2 cellular contexts compared by ENCODE assay signal in the genomic region with DNA sequence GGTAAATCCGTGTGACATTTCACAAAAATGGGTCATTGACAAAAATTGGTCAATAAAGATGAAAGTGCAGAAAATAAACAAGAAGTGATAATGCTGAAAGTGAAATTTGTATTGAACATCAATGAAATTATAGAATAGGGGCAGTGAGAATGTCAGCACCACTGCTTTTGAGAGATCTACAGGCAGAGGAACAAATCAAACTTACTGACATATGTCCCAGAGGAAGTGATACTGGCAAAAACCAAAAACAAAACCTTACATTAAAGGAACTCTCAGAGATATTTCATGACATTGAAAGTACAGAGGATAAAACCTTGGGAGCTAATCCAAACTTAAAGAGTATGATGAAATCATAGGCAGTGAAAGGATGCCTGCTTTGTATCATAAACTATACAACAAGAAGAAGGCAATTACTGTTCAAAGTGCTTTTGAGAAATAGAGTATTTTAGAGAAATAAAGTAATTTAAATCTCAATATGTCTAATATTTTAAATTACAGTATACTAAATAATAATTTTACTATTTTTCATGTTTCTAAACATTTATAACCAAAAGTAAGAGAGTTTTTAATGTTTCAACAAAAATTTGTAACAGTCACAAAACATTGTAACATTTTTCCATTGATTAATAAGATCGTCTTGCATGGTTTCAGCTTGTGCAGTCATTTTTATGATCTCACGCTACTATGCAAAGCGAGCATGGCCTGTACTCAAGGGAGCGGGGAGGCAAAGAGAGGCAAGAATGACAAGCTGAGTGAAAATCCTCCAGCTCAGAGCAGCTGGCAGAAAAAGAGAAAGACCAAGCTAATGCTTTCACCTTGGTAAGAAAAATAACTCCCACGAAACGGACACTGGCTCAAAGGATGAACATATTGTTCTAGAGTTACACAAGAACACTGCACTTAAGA.
TF ChIP-seq lines count a peak whose summit lies in the region.

No MANE protein-coding gene starts in this region.

TF ChIP-seq in GM12891, 5 proteins besides CTCF, POLR2A, EP300 and RAD21:
- TF ChIP-seq SPI1 (IDR thresholded peaks at IDR 0.05; ENCODE audit: low read depth, low read length) = peak; percentile 91
- TF ChIP-seq POU2F2 (IDR thresholded peaks at IDR 0.05; ENCODE audit: low read depth, low read length) = 0 out of 2 replicates have a peak, but pooled peaks have one; percentile 21
- no peak for TF ChIP-seq PAX5 (IDR thresholded peaks at IDR 0.05; ENCODE audit: insufficient read depth, low read length, severe bottlenecking)
TF ChIP-seq in GM12891: peak in this region for 2.

TF ChIP-seq in neural cell, 6 proteins besides CTCF, POLR2A, EP300 and RAD21:
- TF ChIP-seq EZH2 (IDR thresholded peaks at IDR 0.05; ENCODE audit: borderline replicate concordance, insufficient read depth, low read length, poor library complexity, severe bottlenecking) = no peak
- TF ChIP-seq SMC3 (conservative IDR thresholded peaks at IDR 0.05; ENCODE audit: poor library complexity) = no peak
- TF ChIP-seq, protein P1, sequence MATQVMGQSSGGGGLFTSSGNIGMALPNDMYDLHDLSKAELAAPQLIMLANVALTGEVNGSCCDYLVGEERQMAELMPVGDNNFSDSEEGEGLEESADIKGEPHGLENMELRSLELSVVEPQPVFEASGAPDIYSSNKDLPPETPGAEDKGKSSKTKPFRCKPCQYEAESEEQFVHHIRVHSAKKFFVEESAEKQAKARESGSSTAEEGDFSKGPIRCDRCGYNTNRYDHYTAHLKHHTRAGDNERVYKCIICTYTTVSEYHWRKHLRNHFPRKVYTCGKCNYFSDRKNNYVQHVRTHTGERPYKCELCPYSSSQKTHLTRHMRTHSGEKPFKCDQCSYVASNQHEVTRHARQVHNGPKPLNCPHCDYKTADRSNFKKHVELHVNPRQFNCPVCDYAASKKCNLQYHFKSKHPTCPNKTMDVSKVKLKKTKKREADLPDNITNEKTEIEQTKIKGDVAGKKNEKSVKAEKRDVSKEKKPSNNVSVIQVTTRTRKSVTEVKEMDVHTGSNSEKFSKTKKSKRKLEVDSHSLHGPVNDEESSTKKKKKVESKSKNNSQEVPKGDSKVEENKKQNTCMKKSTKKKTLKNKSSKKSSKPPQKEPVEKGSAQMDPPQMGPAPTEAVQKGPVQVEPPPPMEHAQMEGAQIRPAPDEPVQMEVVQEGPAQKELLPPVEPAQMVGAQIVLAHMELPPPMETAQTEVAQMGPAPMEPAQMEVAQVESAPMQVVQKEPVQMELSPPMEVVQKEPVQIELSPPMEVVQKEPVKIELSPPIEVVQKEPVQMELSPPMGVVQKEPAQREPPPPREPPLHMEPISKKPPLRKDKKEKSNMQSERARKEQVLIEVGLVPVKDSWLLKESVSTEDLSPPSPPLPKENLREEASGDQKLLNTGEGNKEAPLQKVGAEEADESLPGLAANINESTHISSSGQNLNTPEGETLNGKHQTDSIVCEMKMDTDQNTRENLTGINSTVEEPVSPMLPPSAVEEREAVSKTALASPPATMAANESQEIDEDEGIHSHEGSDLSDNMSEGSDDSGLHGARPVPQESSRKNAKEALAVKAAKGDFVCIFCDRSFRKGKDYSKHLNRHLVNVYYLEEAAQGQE (IDR thresholded peaks at IDR 0.05; ENCODE audit: borderline replicate concordance) = no peak
- no peak for TF ChIP-seq POLR2AphosphoS5 (IDR thresholded peaks at IDR 0.05)
- no peak for TF ChIP-seq MXI1 (conservative IDR thresholded peaks at IDR 0.05; ENCODE audit: poor library complexity, severe bottlenecking)
- TF ChIP-seq TAF1 (IDR thresholded peaks at IDR 0.05; ENCODE audit: low read depth) = no peak
